ENCODE assay signal across 31 cellular contexts in the genomic region with DNA sequence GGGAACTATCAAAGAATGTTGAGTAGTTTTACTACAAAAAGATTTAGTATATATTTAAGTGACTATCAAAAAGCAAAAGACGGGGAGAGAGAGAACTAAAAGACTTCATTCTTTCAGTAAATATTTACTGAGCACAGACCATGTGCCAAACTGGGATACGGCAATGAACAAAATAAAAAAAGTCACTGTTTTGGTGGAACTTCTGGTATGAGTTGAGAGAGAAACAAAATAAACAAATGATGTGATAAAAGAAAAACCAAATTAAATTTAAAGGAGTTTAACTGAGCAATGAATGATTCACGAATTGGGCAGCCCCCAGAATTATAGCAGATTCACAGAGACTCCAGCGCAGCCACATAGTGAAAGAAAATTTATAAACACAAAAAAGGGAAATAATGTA.
"Had no signal": no experiment of that assay in that cellular context is flagged by ENCODE, and none has a peak within 500 bp of the region (broad histone marks: within the 10 kb centered on the region; RNA-seq: fewer than 3 reads in every experiment).

No MANE protein-coding gene starts in this region.

- H3K4me3 ChIP-seq: body of pancreas, esophagus muscularis mucosa, gastroesophageal sphincter, heart right ventricle had no signal

- H3K4me1 Mint-ChIP-seq: activated CD4-positive, alpha-beta T cell treated with anti-CD3 and anti-CD28 coated beads for 36 hours; activated T-helper 17 cell treated with anti-CD3 and anti-CD28 coated beads, Interleukin-2, amount 50 U/mL, for 72 hours had no signal

- H3K27ac Mint-ChIP-seq: activated CD4-positive, alpha-beta memory T cell treated with anti-CD3 and anti-CD28 coated beads for 36 hours; activated CD4-positive, alpha-beta T cell treated with anti-CD3 and anti-CD28 coated beads for 36 hours; activated CD4-positive, alpha-beta T cell treated with anti-CD3 and anti-CD28 coated beads, Interleukin-2, amount 10 ng/mL, durations not matched to agents 24 days and 14 days; activated CD8-positive, alpha-beta T cell treated with anti-CD3 and anti-CD28 coated beads, Interleukin-2, amount 10 ng/mL, durations not matched to agents 7 days and 5 days; activated naive CD8-positive, alpha-beta T cell; activated T-cell treated with anti-CD3 and anti-CD28 coated beads, Interleukin-2, amount 50 U/mL, for 24 hours; activated T-cell treated with anti-CD3 and anti-CD28 coated beads, Interleukin-2, amount 50 U/mL, for 72 hours; activated T-helper 17 cell treated with anti-CD3 and anti-CD28 coated beads, Interleukin-2, amount 50 U/mL, for 72 hours; effector memory CD8-positive, alpha-beta T cell had no signal

- H3K36me3 ChIP-seq: esophagus muscularis mucosa, gastroesophageal sphincter, heart right ventricle had no signal

- H3K36me3 Mint-ChIP-seq: activated CD4-positive, alpha-beta memory T cell treated with anti-CD3 and anti-CD28 coated beads for 36 hours; activated naive CD8-positive, alpha-beta T cell had no signal

- H3K27ac ChIP-seq: body of pancreas, esophagus muscularis mucosa, gastroesophageal sphincter, heart right ventricle had no signal

- DNase-seq: activated CD4-positive, alpha-beta memory T cell treated with anti-CD3 and anti-CD28 coated beads for 36 hours; activated CD4-positive, alpha-beta T cell treated with anti-CD3 and anti-CD28 coated beads for 36 hours; activated CD4-positive, CD25-positive, alpha-beta regulatory T cell; activated CD4-positive, CD25-positive, alpha-beta regulatory T cell treated with anti-CD3 and anti-CD28 coated beads, Interleukin-2, amount 50 U/mL, for 72 hours; activated CD8-positive, alpha-beta memory T cell treated with anti-CD3 and anti-CD28 coated beads, Interleukin-2, amount 50 U/mL, for 48 hours; activated CD8-positive, alpha-beta T cell treated with anti-CD3 and anti-CD28 coated beads, Interleukin-2, amount 10 ng/mL, durations not matched to agents 7 days and 5 days; activated effector memory CD4-positive, alpha-beta T cell treated with Interleukin-2 at 50 U/mL for 16 hours; activated gamma-delta T cell treated with Interleukin-2 at 50 U/mL for 16 hours; activated naive CD4-positive, alpha-beta T cell treated with anti-CD3 and anti-CD28 coated beads, Interleukin-2, amount 50 U/mL, for 16 hours; activated naive CD4-positive, alpha-beta T cell treated with Interleukin-2 at 50 U/mL for 16 hours; activated T-cell treated with anti-CD3 and anti-CD28 coated beads for 4 hours; activated T-cell treated with anti-CD3 and anti-CD28 coated beads, Interleukin-2, amount 50 U/mL, for 24 hours; activated T-cell treated with anti-CD3 and anti-CD28 coated beads, Interleukin-2, amount 50 U/mL, for 72 hours; amniotic stem cell; anterior cingulate cortex; body of pancreas; caudate nucleus; cortex of kidney; dermis blood vessel endothelial cell; effector CD4-positive, alpha-beta T cell; effector memory CD8-positive, alpha-beta T cell; erythroblast; foreskin melanocyte; heart right ventricle; T-helper 2 cell had no signal

- H3K4me1 ChIP-seq: body of pancreas, gastroesophageal sphincter, heart right ventricle had no signal

- H3K27me3 ChIP-seq: body of pancreas, esophagus muscularis mucosa, gastroesophageal sphincter had no signal

- FAIRE-seq: colon had no signal

- H3K9me3 ChIP-seq: body of pancreas, esophagus muscularis mucosa, gastroesophageal sphincter, heart right ventricle had no signal

- ATAC-seq: activated CD4-positive, alpha-beta T cell treated with anti-CD3 and anti-CD28 coated beads for 36 hours; activated CD8-positive, alpha-beta T cell treated with anti-CD3 and anti-CD28 coated beads, Interleukin-2, amount 10 ng/mL, durations not matched to agents 7 days and 5 days; activated T-cell treated with anti-CD3 and anti-CD28 coated beads, Interleukin-2, amount 50 U/mL, for 72 hours; activated T-helper 17 cell treated with anti-CD3 and anti-CD28 coated beads, Interleukin-2, amount 50 U/mL, for 72 hours; body of pancreas; effector memory CD8-positive, alpha-beta T cell; gastroesophageal sphincter; heart right ventricle had no signal

- H3K9me3 Mint-ChIP-seq: activated CD4-positive, alpha-beta memory T cell treated with anti-CD3 and anti-CD28 coated beads for 36 hours; activated CD4-positive, alpha-beta T cell treated with anti-CD3 and anti-CD28 coated beads, Interleukin-2, amount 10 ng/mL, durations not matched to agents 24 days and 14 days; activated T-cell treated with anti-CD3 and anti-CD28 coated beads, Interleukin-2, amount 50 U/mL, for 24 hours; activated T-helper 17 cell treated with anti-CD3 and anti-CD28 coated beads, Interleukin-2, amount 50 U/mL, for 72 hours; effector memory CD8-positive, alpha-beta T cell had no signal

- H3K4me3 Mint-ChIP-seq: activated CD4-positive, alpha-beta memory T cell treated with anti-CD3 and anti-CD28 coated beads for 36 hours; activated CD4-positive, alpha-beta T cell treated with anti-CD3 and anti-CD28 coated beads for 36 hours; activated CD4-positive, alpha-beta T cell treated with anti-CD3 and anti-CD28 coated beads, Interleukin-2, amount 10 ng/mL, durations not matched to agents 24 days and 14 days; activated CD8-positive, alpha-beta T cell treated with anti-CD3 and anti-CD28 coated beads, Interleukin-2, amount 10 ng/mL, durations not matched to agents 7 days and 5 days; activated naive CD8-positive, alpha-beta T cell; activated T-cell treated with anti-CD3 and anti-CD28 coated beads, Interleukin-2, amount 50 U/mL, for 24 hours; activated T-cell treated with anti-CD3 and anti-CD28 coated beads, Interleukin-2, amount 50 U/mL, for 72 hours; activated T-helper 17 cell treated with anti-CD3 and anti-CD28 coated beads, Interleukin-2, amount 50 U/mL, for 72 hours; effector memory CD8-positive, alpha-beta T cell had no signal
